11 cellular contexts compared by ENCODE assay signal in the genomic region with DNA sequence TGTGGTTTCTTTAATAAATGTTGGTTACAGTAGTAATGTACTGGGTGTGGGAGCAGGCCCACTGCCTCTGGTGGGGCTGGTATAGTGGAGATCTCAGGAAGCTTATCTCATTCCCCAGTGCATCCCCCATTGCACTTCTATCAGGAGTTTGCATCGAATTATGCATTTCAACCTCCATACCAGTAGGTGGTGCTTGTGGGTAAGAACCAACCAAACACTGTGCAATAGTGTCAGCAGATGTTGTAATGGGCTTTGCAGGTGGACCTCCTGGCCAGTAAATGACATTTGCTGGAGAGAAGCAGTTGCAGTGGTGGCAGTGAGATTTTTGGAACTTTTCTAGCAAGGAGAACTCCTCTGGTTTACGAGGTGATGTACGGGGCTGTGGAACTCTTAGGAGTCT.
DNase-seq lines count a peak whose midpoint lies in the region; ATAC-seq and TF ChIP-seq lines count a peak whose summit lies in the region.
"Had no signal": no experiment of that assay in that cellular context is flagged by ENCODE, and none has a peak within 500 bp of the region (broad histone marks: within the 10 kb centered on the region; RNA-seq: fewer than 3 reads in every experiment).

No MANE protein-coding gene starts in this region.

- H3K9me3 ChIP-seq in SU-DHL-6 (ENCODE audit: insufficient read depth, low read length) = no peaks in the 10 kb centered on the region
- H3K9me3 ChIP-seq in prostate gland = no peaks in the 10 kb centered on the region
- H3K9me3 ChIP-seq: HAP-1 had no signal

- H3K79me2 ChIP-seq in SU-DHL-6 (ENCODE audit: insufficient read depth, low read length) = no peaks in the 10 kb centered on the region

- no peaks in the 10 kb centered on the region for H3F3A ChIP-seq in SU-DHL-6 (ENCODE audit: insufficient read depth)

- DNase-seq in COLO829 (ENCODE audit: low spot score) = peak; percentile 1
- DNase-seq in AG20443 (ENCODE audit: low spot score) = no peak
- DNase-seq in stimulated activated CD4-positive, alpha-beta T cell treated with anti-CD3 and anti-CD28 coated beads, Interleukin-4, amount 100 ng/mL, for 4 hours = no peak
- no peak for DNase-seq in Ammon's horn (ENCODE audit: low spot score)
- DNase-seq in prostate gland (ENCODE audit: low spot score) = no peak
- DNase-seq: NCI-H2029 had no signal

- H3K36me3 ChIP-seq in SU-DHL-6 (ENCODE audit: low read length) = no peaks in the 10 kb centered on the region
- H3K36me3 ChIP-seq in prostate gland = no peaks in the 10 kb centered on the region
- H3K36me3 ChIP-seq: HAP-1, right atrium auricular region had no signal

- no peak overlapping the region for H3K27ac ChIP-seq in SU-DHL-6 (ENCODE audit: low read depth, low read length)
- no peak overlapping the region for H3K27ac ChIP-seq in prostate gland
- H3K27ac ChIP-seq: right atrium auricular region had no signal

- H3K4me3 ChIP-seq in SU-DHL-6 (ENCODE audit: insufficient read depth, low read length, poor library complexity, severe bottlenecking) (no peak overlapping the region), prostate gland (no peak overlapping the region)
- H3K4me3 ChIP-seq: HAP-1, right atrium auricular region had no signal

- H3K9me2 ChIP-seq in SU-DHL-6 (replicated peaks; ENCODE audit: insufficient read depth, low read length) = no peaks in the 10 kb centered on the region

- no peaks in the 10 kb centered on the region for H3K27me3 ChIP-seq in SU-DHL-6 (ENCODE audit: low read length)
- no peaks in the 10 kb centered on the region for H3K27me3 ChIP-seq in prostate gland (replicated peaks; ENCODE audit: insufficient read depth)
- H3K27me3 ChIP-seq: right atrium auricular region had no signal

- peak; percentile 73 for ATAC-seq in GM18858 (IDR thresholded peaks at IDR 0.05; ENCODE audit: unreplicated experiment)
- ATAC-seq in HG02885 (IDR thresholded peaks at IDR 0.05; ENCODE audit: poor library complexity, unreplicated experiment) = peak; percentile 90

- TF ChIP-seq CTCF in SU-DHL-6 (IDR thresholded peaks at IDR 0.05; ENCODE audit: insufficient read depth, low read length, poor library complexity, severe bottlenecking) (peak; percentile 11), prostate gland (IDR thresholded peaks at IDR 0.05) (no peak)

- no peak overlapping the region for H3K4me2 ChIP-seq in SU-DHL-6 (ENCODE audit: low read depth, low read length, poor library complexity, severe bottlenecking)

- no peaks in the 10 kb centered on the region for H3K4me1 ChIP-seq in prostate gland (replicated peaks)
- H3K4me1 ChIP-seq: HAP-1, right atrium auricular region had no signal

- intact Hi-C loops in prostate gland (cut with DNase I) = no loop called here

- H4K20me1 ChIP-seq in SU-DHL-6 (ENCODE audit: low read depth, low read length) = no peaks in the 10 kb centered on the region

- H2AFZ ChIP-seq in SU-DHL-6 (ENCODE audit: low read depth, low read length, severe bottlenecking) = no peak overlapping the region

- 94% methylated on average over 3 of the region's 3 CpGs for WGBS in prostate gland

- TF ChIP-seq POLR2A in prostate gland (IDR thresholded peaks at IDR 0.05) = no peak

- no peak overlapping the region for H3K9ac ChIP-seq in SU-DHL-6 (ENCODE audit: low read length)
